In genomic region chr14:34299360-34299759, GRCh38 we compare ENCODE assay signal across 32 cellular contexts.
"Had no signal": no experiment of that assay in that cellular context is flagged by ENCODE, and none has a peak within 500 bp of the region (broad histone marks: within the 10 kb centered on the region; RNA-seq: fewer than 3 reads in every experiment).

No MANE protein-coding gene starts in this region.

- H3K4me1 Mint-ChIP-seq: activated CD4-positive, alpha-beta T cell treated with anti-CD3 and anti-CD28 coated beads for 36 hours; activated CD4-positive, alpha-beta T cell treated with anti-CD3 and anti-CD28 coated beads, Interleukin-2, amount 10 ng/mL, durations not matched to agents 7 days and 5 days had no signal

- H3K9ac ChIP-seq: KMS-11, SK-N-SH had no signal

- H3K36me3 Mint-ChIP-seq: activated naive CD4-positive, alpha-beta T cell treated with anti-CD3 and anti-CD28 coated beads, Interleukin-2, amount 50 U/mL, for 72 hours; brain had no signal

- H3K4me3 Mint-ChIP-seq: activated CD4-positive, alpha-beta T cell treated with anti-CD3 and anti-CD28 coated beads for 36 hours; activated CD4-positive, alpha-beta T cell treated with anti-CD3 and anti-CD28 coated beads, Interleukin-2, amount 10 ng/mL, durations not matched to agents 7 days and 5 days; activated CD8-positive, alpha-beta T cell treated with anti-CD3 and anti-CD28 coated beads, Interleukin-2, amount 10 ng/mL, durations not matched to agents 7 days and 5 days; activated naive CD4-positive, alpha-beta T cell treated with anti-CD3 and anti-CD28 coated beads for 36 hours; activated T-cell treated with anti-CD3 and anti-CD28 coated beads, Interleukin-2, amount 50 U/mL, for 24 hours; brain; T-helper 1 cell treated with Interleukin-12 subunit alpha and Interleukin-12 subunit beta and Interleukin-4 antibody, amounts not matched to agents 30 μg/mL and 1 μg/mL, for 36 hours; T-helper 2 cell treated with Interferon-gamma antibody and Interleukin-4, amounts not matched to agents 5 μg/mL and 100 μg/mL, for 36 hours had no signal

- H3K27me3 Mint-ChIP-seq: activated CD4-positive, alpha-beta T cell treated with anti-CD3 and anti-CD28 coated beads for 36 hours; activated CD4-positive, alpha-beta T cell treated with anti-CD3 and anti-CD28 coated beads, Interleukin-2, amount 10 ng/mL, durations not matched to agents 7 days and 5 days; activated T-cell treated with anti-CD3 and anti-CD28 coated beads, Interleukin-2, amount 50 U/mL, for 24 hours had no signal

- H3K9me3 ChIP-seq: adrenal gland, Peyer's patch, SJSA1, SK-N-SH had no signal

- H3K27ac Mint-ChIP-seq: activated CD4-positive, alpha-beta T cell treated with anti-CD3 and anti-CD28 coated beads for 36 hours; activated CD4-positive, alpha-beta T cell treated with anti-CD3 and anti-CD28 coated beads, Interleukin-2, amount 10 ng/mL, durations not matched to agents 7 days and 5 days; activated CD8-positive, alpha-beta T cell treated with anti-CD3 and anti-CD28 coated beads, Interleukin-2, amount 10 ng/mL, durations not matched to agents 7 days and 5 days; activated naive CD4-positive, alpha-beta T cell treated with anti-CD3 and anti-CD28 coated beads for 36 hours; activated T-cell treated with anti-CD3 and anti-CD28 coated beads, Interleukin-2, amount 50 U/mL, for 24 hours; activated T-helper 2 cell treated with anti-CD3 and anti-CD28 coated beads, Interferon-gamma antibody, Interleukin-2, Interleukin-4, amounts not matched to agents 10 μg/mL and 5 μg/mL and 100 μg/mL, durations not matched to agents 14 hours and 24 hours and 36 hours; brain; T-helper 1 cell treated with Interleukin-12 subunit alpha and Interleukin-12 subunit beta and Interleukin-4 antibody, amounts not matched to agents 30 μg/mL and 1 μg/mL, for 36 hours; T-helper 2 cell treated with Interferon-gamma antibody and Interleukin-4, amounts not matched to agents 5 μg/mL and 100 μg/mL, for 36 hours had no signal

- H3K36me3 ChIP-seq: adrenal gland, Peyer's patch, SJSA1 had no signal

- DNase-seq: activated CD4-positive, alpha-beta T cell treated with anti-CD3 and anti-CD28 coated beads for 36 hours; activated CD4-positive, alpha-beta T cell treated with anti-CD3 and anti-CD28 coated beads, Interleukin-2, amount 10 ng/mL, durations not matched to agents 7 days and 5 days; activated CD4-positive, alpha-beta T cell treated with anti-CD3 and anti-CD28 coated beads, Interleukin-2, amount 50 U/mL, for 48 hours; activated CD8-positive, alpha-beta T cell treated with anti-CD3 and anti-CD28 coated beads, Interleukin-2, amount 10 ng/mL, durations not matched to agents 7 days and 5 days; activated gamma-delta T cell treated with Interleukin-2 at 50 U/mL for 16 hours; activated naive CD4-positive, alpha-beta T cell treated with anti-CD3 and anti-CD28 coated beads for 36 hours; activated T-cell treated with anti-CD3 and anti-CD28 coated beads, Interleukin-2, amount 50 U/mL, for 24 hours; adrenal gland; anterior cingulate cortex; caudate nucleus; cerebellar nuclear complex; NCI-H1092 treated with DMSO at 0.1 percent for 48 hours; NCI-H1417; NCI-H187 treated with DMSO at 0.1 percent for 48 hours; NCI-H2081; NCI-H226; NCI-H446 treated with DMSO at 0.1 percent for 48 hours; NCI-H524; NCI-H69; NCI-H82; PC-3; Peyer's patch; RPMI8226; SHP77 treated with DMSO at 0.1 percent for 48 hours; SK-N-SH had no signal

- H3K9me3 Mint-ChIP-seq: activated CD4-positive, alpha-beta T cell treated with anti-CD3 and anti-CD28 coated beads, Interleukin-2, amount 10 ng/mL, durations not matched to agents 7 days and 5 days; activated naive CD4-positive, alpha-beta T cell treated with anti-CD3 and anti-CD28 coated beads for 36 hours; activated naive CD4-positive, alpha-beta T cell treated with anti-CD3 and anti-CD28 coated beads, Interleukin-2, amount 50 U/mL, for 72 hours; activated T-cell treated with anti-CD3 and anti-CD28 coated beads, Interleukin-2, amount 50 U/mL, for 24 hours; activated T-helper 2 cell treated with anti-CD3 and anti-CD28 coated beads, Interferon-gamma antibody, Interleukin-2, Interleukin-4, amounts not matched to agents 10 μg/mL and 5 μg/mL and 100 μg/mL, durations not matched to agents 14 hours and 24 hours and 36 hours; T-helper 1 cell treated with Interleukin-12 subunit alpha and Interleukin-12 subunit beta and Interleukin-4 antibody, amounts not matched to agents 30 μg/mL and 1 μg/mL, for 36 hours; T-helper 2 cell treated with Interferon-gamma antibody and Interleukin-4, amounts not matched to agents 5 μg/mL and 100 μg/mL, for 36 hours had no signal

- H3K4me2 ChIP-seq: KMS-11, SK-N-SH had no signal

- H3K27me3 ChIP-seq: adrenal gland, Peyer's patch, SJSA1 had no signal

- H3K4me1 ChIP-seq: adrenal gland, Peyer's patch, SJSA1 had no signal

- H3K4me3 ChIP-seq: adrenal gland, Peyer's patch, SJSA1 had no signal

- H3K27ac ChIP-seq: adrenal gland, KMS-11, Peyer's patch, SJSA1 had no signal
